ENCODE assay signal across 16 cellular contexts in genomic region chr11:2934611-2935239, GRCh38. TPM values are rescaled to one million over a fixed set of nuclear protein-coding genes. Genes with fewer than 3 reads are reported as not detected.
A peak's percentile ranks its signal among the peaks of the same experiment; 100 is the strongest.
DNase-seq lines count a peak whose midpoint lies in the region; ATAC-seq and TF ChIP-seq lines count a peak whose summit lies in the region.
"Had no signal": no experiment of that assay in that cellular context is flagged by ENCODE, and none has a peak within 500 bp of the region (broad histone marks: within the 10 kb centered on the region; RNA-seq: fewer than 3 reads in every experiment).

No MANE protein-coding gene starts in this region.

- no peak overlapping the region for H3K4me2 ChIP-seq in mammary epithelial cell (ENCODE audit: insufficient read depth, low read depth, low read length)

- intact Hi-C loops in CD14-positive monocyte (cut with micrococcal nuclease): loop anchor here (5.0 kb wide), 2 partner anchors 37 to 58 kb away; partner anchors contain the start of gene NAP1L4 (in 2 of the 2)
- intact Hi-C loops in spleen (cut with DNase I; ENCODE audit: low total_unique reads): no loop called here
- intact Hi-C loops in mammary epithelial cell (cut with micrococcal nuclease): no loop called here

- TF ChIP-seq CTCF in CD14-positive monocyte (IDR thresholded peaks at IDR 0.05): no peak
- TF ChIP-seq CTCF in spleen (IDR thresholded peaks at IDR 0.05 in 8 of 11, conservative IDR thresholded peaks at IDR 0.05 in 3 of 11): no peak
- TF ChIP-seq CTCF in mammary epithelial cell (conservative IDR thresholded peaks at IDR 0.05 in 1 of 2, IDR thresholded peaks at IDR 0.05 in 1 of 2; ENCODE audit: extremely low read depth in 1 of 2, insufficient read depth in 1 of 2, low read depth in 1 of 2, low read length in 2 of 2): no peak

- H3K27me3 Mint-ChIP-seq in activated CD8-positive, alpha-beta memory T cell treated with anti-CD3 and anti-CD28 coated beads, Interleukin-2, amount 10 ng/mL, durations not matched to agents 7 days and 5 days: peaks cover 3% of the 10 kb centered on the region
- peaks cover 6 to 22% (median 22%) of the 10 kb centered on the region in 3 donors for H3K27me3 Mint-ChIP-seq in CD14-positive monocyte (ENCODE audit: low read depth in 3 of 3)

- CTCF ChIA-PET in activated CD8-positive, alpha-beta memory T cell treated with anti-CD3 and anti-CD28 coated beads, Interleukin-2, amount 10 ng/mL, durations not matched to agents 7 days and 5 days (lab: Charles Lee): no interaction called here
- CTCF ChIA-PET in mammary epithelial cell (lab: Charles Lee; ENCODE audit: low non-redundant PET): interaction anchor here (1.0 kb wide), 1 partner anchor 900 kb away, joined by 9 read pairs; no protein-coding TSS in a partner anchor

- H3K36me3 Mint-ChIP-seq in activated CD8-positive, alpha-beta memory T cell treated with anti-CD3 and anti-CD28 coated beads, Interleukin-2, amount 10 ng/mL, durations not matched to agents 7 days and 5 days: peaks cover 21% of the 10 kb centered on the region
- peaks cover 0 to 15% of the 10 kb centered on the region in 2 donors for H3K36me3 Mint-ChIP-seq in CD14-positive monocyte

- peaks cover 0 to 25% (median 16%) of the 10 kb centered on the region in 8 donors for H3K9me3 ChIP-seq in spleen
- H3K9me3 ChIP-seq in mammary epithelial cell (replicated peaks; ENCODE audit: insufficient read depth, low read length): peaks cover 15% of the 10 kb centered on the region

- peak overlapping the region; percentile 98 for H3K27ac ChIP-seq in epithelial cell of prostate
- no peak overlapping the region for H3K27ac ChIP-seq in spleen
- no peak overlapping the region for H3K27ac ChIP-seq in mammary epithelial cell (ENCODE audit: insufficient read depth, low read depth, low read length)

- H3K4me1 ChIP-seq in spleen: peaks cover 8 to 30% (median 18%) of the 10 kb centered on the region in 6 donors
- H3K4me1 ChIP-seq in mammary epithelial cell (ENCODE audit: insufficient read depth, low read length): peaks cover 40% of the 10 kb centered on the region
- H3K4me1 ChIP-seq: HAP-1 had no signal

- H3K4me3 Mint-ChIP-seq in activated CD8-positive, alpha-beta memory T cell treated with anti-CD3 and anti-CD28 coated beads, Interleukin-2, amount 10 ng/mL, durations not matched to agents 7 days and 5 days: no peak overlapping the region
- H3K4me3 Mint-ChIP-seq in CD14-positive monocyte: no peak overlapping the region

- no peak for TF ChIP-seq POLR2A in spleen (IDR thresholded peaks at IDR 0.05)

- no peaks in the 10 kb centered on the region for H3K79me2 ChIP-seq in mammary epithelial cell (ENCODE audit: insufficient read depth, low read length)

- in situ Hi-C loops in mammary epithelial cell (cut with MboI; ENCODE audit: low sequenced_read_pairs in 2 of 2): no loop called here

- WGBS in spleen, 5 donors: 82 to 94% (median 88%) methylated on average over 14 of the region's 14 CpGs
- WGBS in mammary epithelial cell (ENCODE audit: low coverage, missing lambda C conversion rate): 72% methylated on average over 10 of the region's 14 CpGs

- H3K9ac ChIP-seq in mammary epithelial cell (ENCODE audit: insufficient read depth, low read length): no peak overlapping the region

- no peak overlapping the region for H2AFZ ChIP-seq in mammary epithelial cell (ENCODE audit: low read depth, low read length)

- peaks cover 0 to 27% (median 9%) of the 10 kb centered on the region in 7 donors for H3K27me3 ChIP-seq in spleen (replicated peaks in 1 of 7)
- no peaks in the 10 kb centered on the region for H3K27me3 ChIP-seq in mammary epithelial cell (ENCODE audit: insufficient read depth, low read length)

- no peaks in the 10 kb centered on the region for H4K20me1 ChIP-seq in mammary epithelial cell (ENCODE audit: insufficient read depth, low read length)

- H3K36me3 ChIP-seq in spleen (no peaks in the 10 kb centered on the region), mammary epithelial cell (ENCODE audit: insufficient read depth, low read length) (no peaks in the 10 kb centered on the region)
- H3K36me3 ChIP-seq: HAP-1 had no signal

- no peak overlapping the region for H3K27ac Mint-ChIP-seq in activated CD8-positive, alpha-beta memory T cell treated with anti-CD3 and anti-CD28 coated beads, Interleukin-2, amount 10 ng/mL, durations not matched to agents 7 days and 5 days
- peak overlapping the region in 5 of 7 donors; percentile 8 to 98 (median 50) for H3K27ac Mint-ChIP-seq in CD14-positive monocyte

- DNase-seq in activated CD8-positive, alpha-beta memory T cell treated with anti-CD3 and anti-CD28 coated beads, Interleukin-2, amount 50 U/mL, for 4 hours: peak; percentile 7
- no peak for DNase-seq in activated CD8-positive, alpha-beta memory T cell treated with anti-CD3 and anti-CD28 coated beads, Interleukin-2, amount 10 ng/mL, durations not matched to agents 7 days and 5 days
- peak; percentile 41 for DNase-seq in CD14-positive monocyte (ENCODE audit: low spot score)
- no peak for DNase-seq in epithelial cell of prostate (ENCODE audit: low read depth, low spot score)
- DNase-seq in spleen: peak; percentile 67
- no peak for DNase-seq in mammary epithelial cell
- DNase-seq in AG20443 (ENCODE audit: low spot score): no peak
- DNase-seq: C1 segment of cervical spinal cord, DND-41, NCI-H187, NCI-H2171, NCI-H748 treated with DMSO at 0.1 percent for 48 hours, PC-3, Right ventricle myocardium superior had no signal

- no TSS peak for BruUV-seq in mammary epithelial cell (replicated peaks; lab: Mats Ljungman, UMichigan)

- dilution Hi-C loops in mammary epithelial cell (cut with HindIII; ENCODE audit: low sequenced_read_pairs): no loop called here

- H3K4me3 ChIP-seq in spleen (no peak overlapping the region), mammary epithelial cell (replicated peaks in 1 of 3; ENCODE audit: insufficient read depth in 1 of 3, low read depth in 2 of 3, low read length in 3 of 3) (no peak overlapping the region)
- H3K4me3 ChIP-seq: HAP-1 had no signal

- H3K9me3 Mint-ChIP-seq in activated CD8-positive, alpha-beta memory T cell treated with anti-CD3 and anti-CD28 coated beads, Interleukin-2, amount 10 ng/mL, durations not matched to agents 7 days and 5 days (ENCODE audit: low read depth): peaks cover 19% of the 10 kb centered on the region
- H3K9me3 Mint-ChIP-seq in CD14-positive monocyte: peaks cover 16 to 25% (median 20%) of the 10 kb centered on the region in 7 donors

- no peak for ATAC-seq in activated CD8-positive, alpha-beta memory T cell treated with anti-CD3 and anti-CD28 coated beads, Interleukin-2, amount 10 ng/mL, durations not matched to agents 7 days and 5 days
- no peak for ATAC-seq in HG03095 (IDR thresholded peaks at IDR 0.05; ENCODE audit: unreplicated experiment)
- ATAC-seq: PC-3 had no signal

- peaks cover 24% of the 10 kb centered on the region for H3K4me1 Mint-ChIP-seq in activated CD8-positive, alpha-beta memory T cell treated with anti-CD3 and anti-CD28 coated beads, Interleukin-2, amount 10 ng/mL, durations not matched to agents 7 days and 5 days
- peaks cover 29% of the 10 kb centered on the region for H3K4me1 Mint-ChIP-seq in CD14-positive monocyte

RNA-seq across cellular contexts. Expression of gene PHLDA2, which starts 5.5 kb away (rescaled TPM):
- 1 to 10 TPM; 1.1 to 3.6 TPM for total RNA-seq in activated CD8-positive, alpha-beta memory T cell treated with anti-CD3 and anti-CD28 coated beads, Interleukin-2, amount 10 ng/mL, durations not matched to agents 7 days and 5 days
- polyA plus RNA-seq in CD14-positive monocyte (1 to 10 TPM; 2.6 to 4.7 TPM), spleen (1 to 10 TPM; 1.5 to 2.9 (median 2.5) TPM), mammary epithelial cell (81.0 TPM)
- total RNA-seq in spleen (1 to 10 TPM in 6 of 7 donors, not detected in 1; 1.4 to 3.5 (median 1.7) TPM), mammary epithelial cell (100 to 1,000 TPM in 1 of 2 donors, 1 to 10 TPM in 1; 9.5 to 164 TPM)
- polyA minus RNA-seq in mammary epithelial cell: 23.0 TPM

RNA-seq across cellular contexts. Expression of gene CDKN1C, which starts 49.1 kb away (rescaled TPM):
- under 1 TPM; 0.44 to 0.87 TPM for total RNA-seq in activated CD8-positive, alpha-beta memory T cell treated with anti-CD3 and anti-CD28 coated beads, Interleukin-2, amount 10 ng/mL, durations not matched to agents 7 days and 5 days
- polyA plus RNA-seq in CD14-positive monocyte (1 to 10 TPM; 3.2 to 4.7 TPM), spleen (10 to 100 TPM in 2 of 3 donors, 1 to 10 TPM in 1; 5.4 to 14.6 (median 11.7) TPM), mammary epithelial cell (0.08 TPM)
- total RNA-seq in spleen (10 to 100 TPM in 6 of 7 donors, 1 to 10 TPM in 1; 7.8 to 40.4 (median 20.7) TPM), mammary epithelial cell (under 1 TPM; 0.38 to 0.50 TPM)
- not detected for polyA minus RNA-seq in mammary epithelial cell

RNA-seq across cellular contexts. Expression of gene NAP1L4, which starts 57.4 kb away (rescaled TPM):
- 100 to 1,000 TPM; 347 to 389 TPM for total RNA-seq in activated CD8-positive, alpha-beta memory T cell treated with anti-CD3 and anti-CD28 coated beads, Interleukin-2, amount 10 ng/mL, durations not matched to agents 7 days and 5 days
- polyA plus RNA-seq in CD14-positive monocyte (10 to 100 TPM; 42.1 to 44.9 TPM), spleen (100 to 1,000 TPM in 1 of 3 donors, 10 to 100 TPM in 2; 79.5 to 104 (median 90.6) TPM), mammary epithelial cell (106 TPM)
- total RNA-seq in spleen (100 to 1,000 TPM in 6 of 7 donors, 10 to 100 TPM in 1; 87.5 to 137 (median 131) TPM), mammary epithelial cell (100 to 1,000 TPM in 1 of 2 donors, 10 to 100 TPM in 1; 89.2 to 153 TPM)
- 90.9 TPM for polyA minus RNA-seq in mammary epithelial cell

Comparison
In these comparisons a context has a peak if more than half of its experiments do, and no peak if none do; other contexts are left out.
1. DNase-seq: peak in activated CD8-positive, alpha-beta memory T cell treated with anti-CD3 and anti-CD28 coated beads, Interleukin-2, amount 50 U/mL, for 4 hours (single experiment), CD14-positive monocyte (single experiment) and spleen (single experiment); none in activated CD8-positive, alpha-beta memory T cell treated with anti-CD3 and anti-CD28 coated beads, Interleukin-2, amount 10 ng/mL, durations not matched to agents 7 days and 5 days (single experiment), epithelial cell of prostate (single experiment), mammary epithelial cell (single experiment) and AG20443 (single experiment).
2. RNA of gene CDKN1C, which starts 49.1 kb away (total RNA-seq): 7.8 to 40.4 TPM in spleen; 0.44 to 0.87 TPM in activated CD8-positive, alpha-beta memory T cell treated with anti-CD3 and anti-CD28 coated beads, Interleukin-2, amount 10 ng/mL, durations not matched to agents 7 days and 5 days and 0.38 to 0.50 TPM in mammary epithelial cell; every median in the first group is over 4 times any median in the second.
3. intact Hi-C loops: an anchor here in CD14-positive monocyte (5.0 kb wide); none called in spleen and mammary epithelial cell.